Comparison of ENCODE assay signal across 17 cellular contexts in genomic region chr6:156538875-156539660, GRCh38.
"Had no signal": no experiment of that assay in that cellular context is flagged by ENCODE, and none has a peak within 500 bp of the region (broad histone marks: within the 10 kb centered on the region; RNA-seq: fewer than 3 reads in every experiment).

No MANE protein-coding gene starts in this region.

- H3K9me3 ChIP-seq: mucosa of descending colon, right atrium auricular region, upper lobe of left lung had no signal

- ATAC-seq: activated naive CD4-positive, alpha-beta T cell treated with anti-CD3 and anti-CD28 coated beads, Interleukin-2, amount 50 U/mL, for 72 hours; activated T-cell treated with anti-CD3 and anti-CD28 coated beads, Interleukin-2, amount 50 U/mL, for 4 hours; left cardiac atrium; mucosa of descending colon; naive thymus-derived CD8-positive, alpha-beta T cell; stimulated activated memory B cell treated with anti-CD40 and anti-IgM and Interleukin-4, amounts not matched to agents 10 μg/mL and 1 μg/mL and 100 μg/mL, for 72 hours had no signal

- H3K4me3 ChIP-seq: mucosa of descending colon, right atrium auricular region, skin epidermis, upper lobe of left lung had no signal

- H3K4me1 Mint-ChIP-seq: naive thymus-derived CD8-positive, alpha-beta T cell; stimulated activated memory B cell treated with anti-CD40 and anti-IgM and Interleukin-4, amounts not matched to agents 10 μg/mL and 1 μg/mL and 100 μg/mL, for 72 hours had no signal

- DNase-seq: activated CD4-positive, alpha-beta memory T cell treated with anti-CD3 and anti-CD28 coated beads for 36 hours; activated CD4-positive, CD25-positive, alpha-beta regulatory T cell treated with anti-CD3 and anti-CD28 coated beads, Interleukin-2, amount 50 U/mL, for 72 hours; activated effector memory CD4-positive, alpha-beta T cell treated with anti-CD3 and anti-CD28 coated beads, Interleukin-2, amount 50 U/mL, for 16 hours; activated T-cell treated with anti-CD3 and anti-CD28 coated beads, Interleukin-2, amount 50 U/mL, for 4 hours; amniotic stem cell; brain microvascular endothelial cell; cerebellar nuclear complex; dermis blood vessel endothelial cell; erythroblast; left cardiac atrium; mucosa of descending colon; naive thymus-derived CD8-positive, alpha-beta T cell; upper lobe of left lung had no signal

- H3K4me3 Mint-ChIP-seq: activated CD4-positive, alpha-beta memory T cell treated with anti-CD3 and anti-CD28 coated beads for 36 hours; activated T-cell treated with anti-CD3 and anti-CD28 coated beads, Interleukin-2, amount 50 U/mL, for 4 hours; naive thymus-derived CD8-positive, alpha-beta T cell; stimulated activated memory B cell treated with anti-CD40 and anti-IgM and Interleukin-4, amounts not matched to agents 10 μg/mL and 1 μg/mL and 100 μg/mL, for 72 hours had no signal

- H3K27me3 Mint-ChIP-seq: activated CD4-positive, alpha-beta memory T cell treated with anti-CD3 and anti-CD28 coated beads for 36 hours had no signal

- H3K36me3 ChIP-seq: brain microvascular endothelial cell, right atrium auricular region, upper lobe of left lung had no signal

- H3K27ac Mint-ChIP-seq: activated CD4-positive, alpha-beta memory T cell treated with anti-CD3 and anti-CD28 coated beads for 36 hours; activated naive CD4-positive, alpha-beta T cell treated with anti-CD3 and anti-CD28 coated beads, Interleukin-2, amount 50 U/mL, for 72 hours; naive thymus-derived CD8-positive, alpha-beta T cell; stimulated activated memory B cell treated with anti-CD40 and anti-IgM and Interleukin-4, amounts not matched to agents 10 μg/mL and 1 μg/mL and 100 μg/mL, for 72 hours had no signal

- H3K27me3 ChIP-seq: brain microvascular endothelial cell, right atrium auricular region, upper lobe of left lung had no signal

- H3K27ac ChIP-seq: brain microvascular endothelial cell, right atrium auricular region, skin epidermis, upper lobe of left lung had no signal

- H3K36me3 Mint-ChIP-seq: activated CD4-positive, alpha-beta memory T cell treated with anti-CD3 and anti-CD28 coated beads for 36 hours; activated naive CD4-positive, alpha-beta T cell treated with anti-CD3 and anti-CD28 coated beads, Interleukin-2, amount 50 U/mL, for 72 hours; naive thymus-derived CD8-positive, alpha-beta T cell; stimulated activated memory B cell treated with anti-CD40 and anti-IgM and Interleukin-4, amounts not matched to agents 10 μg/mL and 1 μg/mL and 100 μg/mL, for 72 hours had no signal

- H3K9me3 Mint-ChIP-seq: activated CD4-positive, alpha-beta memory T cell treated with anti-CD3 and anti-CD28 coated beads for 36 hours; activated naive CD4-positive, alpha-beta T cell treated with anti-CD3 and anti-CD28 coated beads, Interleukin-2, amount 50 U/mL, for 72 hours; activated T-cell treated with anti-CD3 and anti-CD28 coated beads, Interleukin-2, amount 50 U/mL, for 4 hours; stimulated activated memory B cell treated with anti-CD40 and anti-IgM and Interleukin-4, amounts not matched to agents 10 μg/mL and 1 μg/mL and 100 μg/mL, for 72 hours had no signal

- H3K4me1 ChIP-seq: right atrium auricular region, upper lobe of left lung had no signal
